In genomic region chr9:35856206-35856605, GRCh38 we compare ENCODE assay signal across 33 cellular contexts. TPM values are rescaled to one million over a fixed set of nuclear protein-coding genes. Genes with fewer than 3 reads are reported as not detected.
"Had no signal": no experiment of that assay in that cellular context is flagged by ENCODE, and none has a peak within 500 bp of the region (broad histone marks: within the 10 kb centered on the region; RNA-seq: fewer than 3 reads in every experiment).

No MANE protein-coding gene starts in this region.

- H3K36me3 Mint-ChIP-seq: activated naive CD4-positive, alpha-beta T cell treated with anti-CD3 and anti-CD28 coated beads, Interleukin-2, amount 10 ng/mL, durations not matched to agents 7 days and 5 days; activated naive CD8-positive, alpha-beta T cell; IgD-negative memory B cell; WTC11 had no signal

- H3K27me3 Mint-ChIP-seq: activated naive CD8-positive, alpha-beta T cell had no signal

- H3K27ac Mint-ChIP-seq: activated CD4-positive, alpha-beta memory T cell treated with anti-CD3 and anti-CD28 coated beads, Interleukin-2, amount 10 ng/mL, durations not matched to agents 7 days and 5 days; activated CD4-positive, alpha-beta T cell treated with anti-CD3 and anti-CD28 coated beads for 36 hours; activated naive CD4-positive, alpha-beta T cell treated with anti-CD3 and anti-CD28 coated beads, Interleukin-2, amount 10 ng/mL, durations not matched to agents 7 days and 5 days; activated naive CD8-positive, alpha-beta T cell; activated naive CD8-positive, alpha-beta T cell treated with anti-CD3 and anti-CD28 coated beads, Interleukin-2, amount 50 U/mL, for 24 hours; activated T-cell treated with anti-CD3 and anti-CD28 coated beads, Interleukin-2, amount 50 U/mL, for 24 hours; IgD-negative memory B cell; T-helper 2 cell treated with Interferon-gamma antibody and Interleukin-4, amounts not matched to agents 5 μg/mL and 100 μg/mL, for 36 hours; WTC11 had no signal

- H3K9me3 Mint-ChIP-seq: activated CD4-positive, alpha-beta memory T cell treated with anti-CD3 and anti-CD28 coated beads, Interleukin-2, amount 10 ng/mL, durations not matched to agents 7 days and 5 days; activated naive CD4-positive, alpha-beta T cell treated with anti-CD3 and anti-CD28 coated beads, Interleukin-2, amount 10 ng/mL, durations not matched to agents 7 days and 5 days; activated naive CD8-positive, alpha-beta T cell treated with anti-CD3 and anti-CD28 coated beads, Interleukin-2, amount 50 U/mL, for 24 hours; activated T-cell treated with anti-CD3 and anti-CD28 coated beads, Interleukin-2, amount 50 U/mL, for 24 hours; IgD-negative memory B cell; T-helper 2 cell treated with Interferon-gamma antibody and Interleukin-4, amounts not matched to agents 5 μg/mL and 100 μg/mL, for 36 hours; WTC11 had no signal

- H3K4me1 Mint-ChIP-seq: activated CD4-positive, alpha-beta T cell treated with anti-CD3 and anti-CD28 coated beads for 36 hours; activated naive CD8-positive, alpha-beta T cell treated with anti-CD3 and anti-CD28 coated beads, Interleukin-2, amount 50 U/mL, for 24 hours had no signal

- H3K9me3 ChIP-seq: Peyer's patch had no signal

- H3K4me3 Mint-ChIP-seq: activated CD4-positive, alpha-beta memory T cell treated with anti-CD3 and anti-CD28 coated beads, Interleukin-2, amount 10 ng/mL, durations not matched to agents 7 days and 5 days; activated CD4-positive, alpha-beta T cell treated with anti-CD3 and anti-CD28 coated beads for 36 hours; activated naive CD4-positive, alpha-beta T cell treated with anti-CD3 and anti-CD28 coated beads, Interleukin-2, amount 10 ng/mL, durations not matched to agents 7 days and 5 days; activated naive CD8-positive, alpha-beta T cell; activated naive CD8-positive, alpha-beta T cell treated with anti-CD3 and anti-CD28 coated beads, Interleukin-2, amount 50 U/mL, for 24 hours; activated T-cell treated with anti-CD3 and anti-CD28 coated beads, Interleukin-2, amount 50 U/mL, for 24 hours; IgD-negative memory B cell; T-helper 2 cell treated with Interferon-gamma antibody and Interleukin-4, amounts not matched to agents 5 μg/mL and 100 μg/mL, for 36 hours; WTC11 had no signal

- DNase-seq: activated CD4-positive, alpha-beta memory T cell treated with anti-CD3 and anti-CD28 coated beads, Interleukin-2, amount 10 ng/mL, durations not matched to agents 7 days and 5 days; activated CD4-positive, alpha-beta T cell treated with anti-CD3 and anti-CD28 coated beads for 36 hours; activated effector memory CD4-positive, alpha-beta T cell treated with Interleukin-2 at 50 U/mL for 16 hours; activated naive CD4-positive, alpha-beta T cell treated with anti-CD3 and anti-CD28 coated beads, Interleukin-2, amount 10 ng/mL, durations not matched to agents 7 days and 5 days; activated naive CD8-positive, alpha-beta T cell treated with anti-CD3 and anti-CD28 coated beads, Interleukin-2, amount 50 U/mL, for 24 hours; activated T-cell treated with anti-CD3 and anti-CD28 coated beads, Interleukin-2, amount 50 U/mL, for 24 hours; anterior cingulate cortex; brain microvascular endothelial cell; central memory CD4-positive, alpha-beta T cell; Karpas-422; KBM-7; NCI-H1105; NCI-H1417 treated with DMSO at 0.1 percent for 48 hours; NCI-H187 treated with DMSO at 0.1 percent for 48 hours; NCI-H2081; NCI-H2171 treated with DMSO at 0.1 percent for 48 hours; NCI-H2227 treated with DMSO at 0.1 percent for 48 hours; NCI-H446; NCI-H524; NK-92 treated with Interleukin-12 subunit alpha and Interleukin-12 subunit beta, amount 100 ng/mL, for 24 hours; PC-3; Peyer's patch; RPMI8226; SW 1271 had no signal

- ATAC-seq: activated CD4-positive, alpha-beta T cell treated with anti-CD3 and anti-CD28 coated beads for 36 hours; activated CD4-positive, CD25-positive, alpha-beta regulatory T cell treated with anti-CD3 and anti-CD28 coated beads, Interleukin-2, amount 50 U/mL, for 24 hours; activated naive CD8-positive, alpha-beta T cell treated with anti-CD3 and anti-CD28 coated beads, Interleukin-2, amount 50 U/mL, for 24 hours; HepG2; PC-3; WTC11 had no signal

RNA-seq across cellular contexts. Expression of gene OR13J1, which starts 14.0 kb away (rescaled TPM):
- total RNA-seq: activated CD4-positive, alpha-beta memory T cell treated with anti-CD3 and anti-CD28 coated beads, Interleukin-2, amount 10 ng/mL, durations not matched to agents 7 days and 5 days; activated CD4-positive, alpha-beta T cell treated with anti-CD3 and anti-CD28 coated beads for 36 hours; activated CD8-positive, alpha-beta memory T cell treated with anti-CD3 and anti-CD28 coated beads for 36 hours; HepG2; MCF 10A; PC-3; Peyer's patch; T-helper 1 cell treated with Interleukin-12 subunit alpha and Interleukin-12 subunit beta and Interleukin-4 antibody, amounts not matched to agents 30 ng/mL and 1 ng/mL, for 36 hours; WTC11 had no signal

RNA-seq across cellular contexts. Expression of gene FAM221B, which starts 27.7 kb away (rescaled TPM):
- total RNA-seq: activated CD4-positive, alpha-beta memory T cell treated with anti-CD3 and anti-CD28 coated beads, Interleukin-2, amount 10 ng/mL, durations not matched to agents 7 days and 5 days; activated CD4-positive, alpha-beta T cell treated with anti-CD3 and anti-CD28 coated beads for 36 hours; activated CD8-positive, alpha-beta memory T cell treated with anti-CD3 and anti-CD28 coated beads for 36 hours; HepG2; MCF 10A; PC-3; Peyer's patch; T-helper 1 cell treated with Interleukin-12 subunit alpha and Interleukin-12 subunit beta and Interleukin-4 antibody, amounts not matched to agents 30 ng/mL and 1 ng/mL, for 36 hours had no signal

RNA-seq across cellular contexts. Expression of gene SPAG8, which starts 44.1 kb away (rescaled TPM):
- total RNA-seq: PC-3 had no signal
